In genomic region chr17:5747964-5748363, GRCh38 we compare ENCODE assay signal across 24 cellular contexts.
"Had no signal": no experiment of that assay in that cellular context is flagged by ENCODE, and none has a peak within 500 bp of the region (broad histone marks: within the 10 kb centered on the region; RNA-seq: fewer than 3 reads in every experiment).

No MANE protein-coding gene starts in this region.

- H3K4me3 ChIP-seq: colonic mucosa, gastroesophageal sphincter, heart left ventricle, hepatocyte, left ventricle myocardium inferior, lung had no signal

- ATAC-seq: effector memory CD8-positive, alpha-beta T cell; esophagus mucosa; foreskin keratinocyte; gastroesophageal sphincter; heart left ventricle; left colon; left lobe of liver had no signal

- H3K9me3 ChIP-seq: colonic mucosa, gastroesophageal sphincter, heart left ventricle, left ventricle myocardium inferior had no signal

- H3K27ac ChIP-seq: colonic mucosa, epithelial cell of prostate, foreskin keratinocyte, gastroesophageal sphincter, heart left ventricle, hepatocyte, left ventricle myocardium inferior had no signal

- DNase-seq: colonic mucosa; cortex of kidney; effector CD8-positive, alpha-beta T cell; effector memory CD8-positive, alpha-beta T cell; endodermal cell; erythroblast; foreskin keratinocyte; heart left ventricle; hypothalamus; immature natural killer cell; islet precursor cell; kidney; kidney glomerular epithelial cell; left colon; left ventricle myocardium inferior; mammary epithelial cell; mesendoderm; midbrain had no signal

- H3K27me3 ChIP-seq: colonic mucosa, hepatocyte had no signal

- H3K4me1 ChIP-seq: colonic mucosa, foreskin keratinocyte, gastroesophageal sphincter, heart left ventricle had no signal

- H3K36me3 ChIP-seq: colonic mucosa, gastroesophageal sphincter, heart left ventricle, left ventricle myocardium inferior had no signal
